Comparison of ENCODE assay signal across 8 cellular contexts in genomic region chr6:135183532-135184440, GRCh38. TPM values are rescaled to one million over a fixed set of nuclear protein-coding genes. Genes with fewer than 3 reads are reported as not detected.
DNase-seq lines count a peak whose midpoint lies in the region; ATAC-seq and TF ChIP-seq lines count a peak whose summit lies in the region.

No MANE protein-coding gene starts in this region.

- DNase-seq in Ammon's horn (ENCODE audit: low spot score) = peak; percentile 12
- peak; percentile 76 for DNase-seq in NCI-H82 (lab: John Stamatoyannopoulos, UW)
- DNase-seq in activated CD8-positive, alpha-beta memory T cell treated with anti-CD3 and anti-CD28 coated beads for 48 hours (ENCODE audit: low read depth in 2 of 3, low spot score in 2 of 3) = peak; percentile 33 to 52 (median 51)
- peak; percentile 89 to 91 for DNase-seq in erythroblast (lab: John Stamatoyannopoulos, UW)
- peak; percentile 29 for DNase-seq in neural crest cell (ENCODE audit: low read depth, low spot score)
- no peak for DNase-seq in type B pancreatic cell (ENCODE audit: extremely low spot score, unreplicated experiment)

- H3K27me3 Mint-ChIP-seq in neural crest cell (ENCODE audit: low read depth) (peaks cover 53% of the 10 kb centered on the region), type B pancreatic cell (peaks cover 41% of the 10 kb centered on the region)

- no peaks in the 10 kb centered on the region for H3K9me3 Mint-ChIP-seq in neural crest cell
- H3K9me3 Mint-ChIP-seq in type B pancreatic cell = no peaks in the 10 kb centered on the region

- peaks cover 8% of the 10 kb centered on the region for H3K36me3 Mint-ChIP-seq in neural crest cell (ENCODE audit: low read depth)
- no peaks in the 10 kb centered on the region for H3K36me3 Mint-ChIP-seq in type B pancreatic cell

- H3K4me3 Mint-ChIP-seq in neural crest cell = peak overlapping the region; percentile 82
- peak overlapping the region; percentile 91 for H3K4me3 Mint-ChIP-seq in type B pancreatic cell

- TF ChIP-seq POLR2A in erythroblast (IDR thresholded peaks at IDR 0.05; ENCODE audit: low read length) = peak; percentile 33

- H3K4me1 Mint-ChIP-seq in neural crest cell = peaks cover 18% of the 10 kb centered on the region
- peaks cover 14% of the 10 kb centered on the region for H3K4me1 Mint-ChIP-seq in type B pancreatic cell (ENCODE audit: unreplicated experiment)

- TF ChIP-seq CTCF in neural crest cell (conservative IDR thresholded peaks at IDR 0.05) (peak; percentile 67), type B pancreatic cell (conservative IDR thresholded peaks at IDR 0.05) (peak; percentile 65)

- H3K27ac Mint-ChIP-seq in neural crest cell (ENCODE audit: unreplicated experiment) (no peak overlapping the region), type B pancreatic cell (peak overlapping the region; percentile 42)

- ATAC-seq in GM18868 (IDR thresholded peaks at IDR 0.05; ENCODE audit: unreplicated experiment) = peak; percentile 37
- ATAC-seq in HG03196 (IDR thresholded peaks at IDR 0.05; ENCODE audit: unreplicated experiment) = peak; percentile 34

RNA-seq across cellular contexts. Expression of gene MYB, which starts 2.7 kb away (rescaled TPM):
- total RNA-seq in neural crest cell = 6.8 and 8.1 TPM in 2 replicates
- total RNA-seq in type B pancreatic cell (ENCODE audit: low replicate concordance) = 4.7 and 4.9 TPM in 2 replicates
